In genomic region chr5:172006378-172007152, GRCh38 we compare ENCODE assay signal across 8 cellular contexts. TPM values are rescaled to one million over a fixed set of nuclear protein-coding genes. Genes with fewer than 3 reads are reported as not detected.
A peak's percentile ranks its signal among the peaks of the same experiment; 100 is the strongest.
DNase-seq lines count a peak whose midpoint lies in the region; ATAC-seq and TF ChIP-seq lines count a peak whose summit lies in the region.

FBXW11 (minus strand) TSS chr5:172006638; CDS start chr5:172006502, 136 bp downstream.

- H3K4me1 Mint-ChIP-seq in GM23338 = peaks cover 62% of the 10 kb centered on the region
- H3K4me1 Mint-ChIP-seq in activated T-helper 17 cell treated with anti-CD3 and anti-CD28 coated beads, Interleukin-2, amount 50 U/mL, for 72 hours = peaks cover 43% of the 10 kb centered on the region
- H3K4me1 Mint-ChIP-seq in natural killer cell = peaks cover 52 to 53% of the 10 kb centered on the region in 2 donors

- H3K4me2 ChIP-seq in DOHH2 (ENCODE audit: low read length) (peak within 1 kb of the TSS; percentile 94), GM23338 (peak within 1 kb of the TSS; percentile 94)

- H3F3A ChIP-seq in DOHH2 (ENCODE audit: control insufficient read depth, insufficient read depth) (peaks cover 7% of the 10 kb centered on the region), GM23338 (replicated peaks; ENCODE audit: low read depth) (peaks cover 15% of the 10 kb centered on the region)

- DNase-seq in GM23338 (ENCODE audit: low spot score) (peak; percentile 98), LHCN-M2 (ENCODE audit: low read depth) (peak; percentile 95), RPMI8226 (peak; percentile 99), fibroblast of mammary gland (ENCODE audit: low read depth) (peak; percentile 94), natural killer cell (peak; percentile 90)
- DNase-seq in stimulated activated naive CD4-positive, alpha-beta T cell treated with Interleukin-2 at 50 U/mL for 16 hours (lab: John Stamatoyannopoulos, UW) = peak; percentile 98

- H3K9me3 Mint-ChIP-seq in GM23338 (no peaks in the 10 kb centered on the region), natural killer cell (no peaks in the 10 kb centered on the region)
- no peaks in the 10 kb centered on the region for H3K9me3 Mint-ChIP-seq in activated T-helper 17 cell treated with anti-CD3 and anti-CD28 coated beads, Interleukin-2, amount 50 U/mL, for 72 hours

- 0 out of 2 replicates have a peak, but pooled peaks cover 6% of the 10 kb centered on the region for H4K20me1 ChIP-seq in DOHH2 (ENCODE audit: control insufficient read depth, insufficient read depth, low read depth, low read length)
- peaks cover 25% of the 10 kb centered on the region for H4K20me1 ChIP-seq in GM23338 (replicated peaks; ENCODE audit: insufficient read depth)

- ATAC-seq in GM23338 = peak; percentile 71
- peak; percentile 86 for ATAC-seq in activated T-helper 17 cell treated with anti-CD3 and anti-CD28 coated beads, Interleukin-2, amount 50 U/mL, for 72 hours (replicated peaks)
- ATAC-seq in natural killer cell = peak; percentile 88 to 95 (median 89)

- no peaks in the 10 kb centered on the region for H3K27me3 ChIP-seq in DOHH2 (ENCODE audit: control insufficient read depth, low read length)
- no peaks in the 10 kb centered on the region for H3K27me3 ChIP-seq in GM23338 (ENCODE audit: insufficient read depth)

- intact Hi-C loops in natural killer cell (cut with micrococcal nuclease) = loop anchor here (2.0 to 5.0 kb wide), 3 partner anchors 22 to 181 kb away; partner anchors contain the start of gene STK10

- H3K36me3 Mint-ChIP-seq in GM23338 (ENCODE audit: low read depth) (no peaks in the 10 kb centered on the region), natural killer cell (no peaks in the 10 kb centered on the region)
- H3K36me3 Mint-ChIP-seq in activated T-helper 17 cell treated with anti-CD3 and anti-CD28 coated beads, Interleukin-2, amount 50 U/mL, for 72 hours (ENCODE audit: low read depth) = peaks cover 44% of the 10 kb centered on the region

- H3K27ac ChIP-seq in DOHH2 (ENCODE audit: low read depth, low read length) = peak within 1 kb of the TSS; percentile 75
- peak within 1 kb of the TSS; percentile 88 for H3K27ac ChIP-seq in GM23338 (ENCODE audit: low read depth)

- no peaks in the 10 kb centered on the region for H3K9me3 ChIP-seq in DOHH2 (ENCODE audit: control insufficient read depth, insufficient read depth, low read length)

- H2AFZ ChIP-seq in GM23338 = 0 out of 2 replicates have a peak within 1 kb of the TSS, but pooled peaks have one; percentile 64

- peaks cover 6% of the 10 kb centered on the region for H3K27me3 Mint-ChIP-seq in GM23338 (ENCODE audit: insufficient read depth, low read depth, poor library complexity)
- H3K27me3 Mint-ChIP-seq in activated T-helper 17 cell treated with anti-CD3 and anti-CD28 coated beads, Interleukin-2, amount 50 U/mL, for 72 hours = no peaks in the 10 kb centered on the region
- no peaks in the 10 kb centered on the region for H3K27me3 Mint-ChIP-seq in natural killer cell (ENCODE audit: low read depth in 2 of 2)

- peak within 1 kb of the TSS; percentile 93 for H3K4me3 ChIP-seq in DOHH2 (ENCODE audit: low read length)
- H3K4me3 ChIP-seq in GM23338 = peak within 1 kb of the TSS; percentile 93
- peak within 1 kb of the TSS; percentile 98 for H3K4me3 ChIP-seq in fibroblast of mammary gland (ENCODE audit: control insufficient read depth, low read depth, low read length)

- H3K79me2 ChIP-seq in DOHH2 (ENCODE audit: control insufficient read depth, low read length) (peaks cover 60% of the 10 kb centered on the region), GM23338 (replicated peaks; ENCODE audit: insufficient read depth) (peaks cover 56% of the 10 kb centered on the region)

- H3K36me3 ChIP-seq in DOHH2 (ENCODE audit: control insufficient read depth, low read length) (peaks cover 9% of the 10 kb centered on the region; the same call in 1 of the 2 replicates), GM23338 (ENCODE audit: insufficient read depth) (no peaks in the 10 kb centered on the region)

- H3K27ac Mint-ChIP-seq in GM23338 (peak within 1 kb of the TSS; percentile 97), natural killer cell (peak within 1 kb of the TSS; percentile 98 to 100)
- peak within 1 kb of the TSS; percentile 100 for H3K27ac Mint-ChIP-seq in activated T-helper 17 cell treated with anti-CD3 and anti-CD28 coated beads, Interleukin-2, amount 50 U/mL, for 72 hours

- H3K4me1 ChIP-seq in DOHH2 (ENCODE audit: control insufficient read depth, low read length) = peaks cover 45% of the 10 kb centered on the region
- peaks cover 58% of the 10 kb centered on the region for H3K4me1 ChIP-seq in GM23338 (ENCODE audit: insufficient read depth)

- peak within 1 kb of the TSS; percentile 96 for H3K4me3 Mint-ChIP-seq in GM23338
- peak within 1 kb of the TSS; percentile 100 for H3K4me3 Mint-ChIP-seq in activated T-helper 17 cell treated with anti-CD3 and anti-CD28 coated beads, Interleukin-2, amount 50 U/mL, for 72 hours
- peak within 1 kb of the TSS; percentile 100 for H3K4me3 Mint-ChIP-seq in natural killer cell

- H3K9me2 ChIP-seq in DOHH2 (replicated peaks; ENCODE audit: control insufficient read depth, low read length) (no peaks in the 10 kb centered on the region), GM23338 (ENCODE audit: insufficient read depth) (no peaks in the 10 kb centered on the region)

- no peak for TF ChIP-seq CTCF in DOHH2 (IDR thresholded peaks at IDR 0.05; ENCODE audit: low read depth, low read length, poor library complexity, severe bottlenecking)
- TF ChIP-seq CTCF in GM23338 (conservative IDR thresholded peaks at IDR 0.05; ENCODE audit: low read depth in 2 of 2) = no peak
- no peak for TF ChIP-seq CTCF in fibroblast of mammary gland (conservative IDR thresholded peaks at IDR 0.05; ENCODE audit: control insufficient read depth, insufficient read depth, low read depth, low read length)
- no peak for TF ChIP-seq CTCF in natural killer cell (IDR thresholded peaks at IDR 0.05)

TF ChIP-seq in GM23338, 12 proteins besides CTCF, POLR2A, EP300 and RAD21:
- TF ChIP-seq POLR2AphosphoS5 (IDR thresholded peaks at IDR 0.05; ENCODE audit: low read depth) (peak; percentile 92), ZNF114 (CRISPR knock-in tag; IDR thresholded peaks at IDR 0.05) (no peak), ETS1 (IDR thresholded peaks at IDR 0.05) (peak; percentile 98)
- TF ChIP-seq, protein P1, sequence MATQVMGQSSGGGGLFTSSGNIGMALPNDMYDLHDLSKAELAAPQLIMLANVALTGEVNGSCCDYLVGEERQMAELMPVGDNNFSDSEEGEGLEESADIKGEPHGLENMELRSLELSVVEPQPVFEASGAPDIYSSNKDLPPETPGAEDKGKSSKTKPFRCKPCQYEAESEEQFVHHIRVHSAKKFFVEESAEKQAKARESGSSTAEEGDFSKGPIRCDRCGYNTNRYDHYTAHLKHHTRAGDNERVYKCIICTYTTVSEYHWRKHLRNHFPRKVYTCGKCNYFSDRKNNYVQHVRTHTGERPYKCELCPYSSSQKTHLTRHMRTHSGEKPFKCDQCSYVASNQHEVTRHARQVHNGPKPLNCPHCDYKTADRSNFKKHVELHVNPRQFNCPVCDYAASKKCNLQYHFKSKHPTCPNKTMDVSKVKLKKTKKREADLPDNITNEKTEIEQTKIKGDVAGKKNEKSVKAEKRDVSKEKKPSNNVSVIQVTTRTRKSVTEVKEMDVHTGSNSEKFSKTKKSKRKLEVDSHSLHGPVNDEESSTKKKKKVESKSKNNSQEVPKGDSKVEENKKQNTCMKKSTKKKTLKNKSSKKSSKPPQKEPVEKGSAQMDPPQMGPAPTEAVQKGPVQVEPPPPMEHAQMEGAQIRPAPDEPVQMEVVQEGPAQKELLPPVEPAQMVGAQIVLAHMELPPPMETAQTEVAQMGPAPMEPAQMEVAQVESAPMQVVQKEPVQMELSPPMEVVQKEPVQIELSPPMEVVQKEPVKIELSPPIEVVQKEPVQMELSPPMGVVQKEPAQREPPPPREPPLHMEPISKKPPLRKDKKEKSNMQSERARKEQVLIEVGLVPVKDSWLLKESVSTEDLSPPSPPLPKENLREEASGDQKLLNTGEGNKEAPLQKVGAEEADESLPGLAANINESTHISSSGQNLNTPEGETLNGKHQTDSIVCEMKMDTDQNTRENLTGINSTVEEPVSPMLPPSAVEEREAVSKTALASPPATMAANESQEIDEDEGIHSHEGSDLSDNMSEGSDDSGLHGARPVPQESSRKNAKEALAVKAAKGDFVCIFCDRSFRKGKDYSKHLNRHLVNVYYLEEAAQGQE (IDR thresholded peaks at IDR 0.05; ENCODE audit: unreplicated experiment) = no peak

RNA-seq across cellular contexts. Expression of gene FBXW11, which starts in this region (rescaled TPM):
- 88.0 and 102 TPM in 2 replicates for total RNA-seq in GM23338 (2014; rRNA removed; shearing (Covaris generic))
- 45.0 and 49.1 TPM in 2 replicates for polyA plus RNA-seq in GM23338 (2016; fragmentation: Nextera tagmentation; extraction: Ambion mirVana)
- total RNA-seq in LHCN-M2 (2014; rRNA removed) (69.2 and 78.4 TPM in 2 replicates), natural killer cell (10 to 100 TPM; 26.7 to 40.3 (median 39.5) TPM)
- polyA plus RNA-seq in LHCN-M2 (2012) = 22.4 TPM
- 10 to 100 TPM; 48.1 to 51.4 TPM for total RNA-seq in activated T-helper 17 cell treated with anti-CD3 and anti-CD28 coated beads, Interleukin-2, amount 50 U/mL, for 72 hours

Comparison
In these comparisons a context has a peak if more than half of its experiments do, and no peak if none do; other contexts are left out.
1. Peak in every context shown above with its lines: DNase-seq, ATAC-seq, H3K4me3 ChIP-seq and H3K27ac ChIP-seq.